8 cellular contexts compared by ENCODE assay signal in the genomic region with DNA sequence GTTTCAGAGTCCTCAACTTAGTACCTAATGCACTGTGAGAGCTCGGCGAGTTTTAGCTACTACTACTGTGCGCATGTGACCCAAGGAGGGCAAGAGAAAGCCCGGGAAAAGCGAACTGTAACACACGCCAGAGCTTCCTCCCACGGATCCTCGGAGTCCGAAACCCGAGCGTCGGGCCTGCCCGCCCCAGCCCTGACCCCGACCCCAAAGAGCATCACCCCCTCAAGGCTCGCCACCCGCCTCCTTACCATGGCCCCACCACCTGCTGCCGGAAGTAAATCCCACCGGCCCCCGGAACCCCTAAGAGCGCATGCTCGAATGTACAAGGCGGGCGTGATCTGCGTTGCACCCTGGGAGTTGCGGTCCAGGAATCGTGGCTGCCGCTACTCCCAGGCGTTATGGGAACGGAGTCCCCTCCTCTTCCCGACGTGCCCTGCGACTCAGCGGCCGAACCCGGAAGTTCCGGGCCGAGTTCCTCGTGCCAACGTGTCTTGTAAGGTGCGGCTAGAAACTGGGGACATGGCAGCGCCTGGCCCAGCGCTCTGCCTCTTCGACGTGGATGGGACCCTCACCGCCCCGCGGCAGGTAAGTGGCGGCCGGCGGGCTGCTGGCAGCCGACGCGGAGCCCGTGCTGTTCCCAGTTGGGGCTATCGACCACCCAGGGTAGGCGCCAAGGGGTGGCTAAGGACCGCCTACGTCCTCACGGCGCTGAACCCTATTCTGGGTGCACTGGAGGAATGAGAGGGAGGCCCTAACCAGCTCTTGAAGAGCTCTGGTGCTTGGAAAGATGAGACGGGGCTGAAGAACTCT. TPM values are rescaled to one million over a fixed set of nuclear protein-coding genes. Genes with fewer than 3 reads are reported as not detected.
A peak's percentile ranks its signal among the peaks of the same experiment; 100 is the strongest.
DNase-seq lines count a peak whose midpoint lies in the region; ATAC-seq and TF ChIP-seq lines count a peak whose summit lies in the region.

TSS of gene PMM2 (plus strand) at position 476 of the 810 bp plus-strand sequence. CDS start at position 520, 44 bp downstream.
A gene with protein sequence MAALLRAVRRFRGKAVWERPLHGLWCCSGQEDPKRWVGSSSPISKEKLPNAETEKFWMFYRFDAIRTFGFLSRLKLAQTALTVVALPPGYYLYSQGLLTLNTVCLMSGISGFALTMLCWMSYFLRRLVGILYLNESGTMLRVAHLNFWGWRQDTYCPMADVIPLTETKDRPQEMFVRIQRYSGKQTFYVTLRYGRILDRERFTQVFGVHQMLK (minus strand): TSS at position 276 of the 810 bp plus-strand sequence. CDS start 25 bp downstream, at position 251.

- DNase-seq in COLO668 (lab: John Stamatoyannopoulos, UW; ENCODE audit: unreplicated experiment), result peak; percentile 95
- peak; percentile 95 for DNase-seq in GM20000 (ENCODE audit: low spot score)
- DNase-seq in HS-5 (ENCODE audit: low read depth), result peak; percentile 86
- DNase-seq in NK-92 (lab: John Stamatoyannopoulos, UW; ENCODE audit: unreplicated experiment), result peak; percentile 85
- DNase-seq in activated CD8-positive, alpha-beta memory T cell treated with anti-CD3 and anti-CD28 coated beads for 1 hour (ENCODE audit: extremely low read depth in 1 of 2, low read depth in 1 of 2), result peak; percentile 87 to 88
- DNase-seq in effector CD8-positive, alpha-beta T cell (lab: John Stamatoyannopoulos, UW), result peak; percentile 93
- DNase-seq in lung (ENCODE audit: low spot score), result peak; percentile 96
- peak; percentile 91 to 95 (median 94) for DNase-seq in stimulated activated CD4-positive, alpha-beta T cell treated with anti-CD3 and anti-CD28 coated beads, TNF-alpha, amount 100 ng/mL, for 24 hours (ENCODE audit: low read depth in 3 of 3)

- peak within 1 kb of the TSS; percentile 97 for H3K4me3 ChIP-seq in lung

- H3K27ac ChIP-seq in lung (ENCODE audit: low read depth in 1 of 2, low read length in 1 of 2), result peak within 1 kb of the TSS; percentile 89 to 90

- TF ChIP-seq CTCF in GM20000 (IDR thresholded peaks at IDR 0.05; ENCODE audit: extremely low read depth, missing control alignments) (no peak), lung (IDR thresholded peaks at IDR 0.05; ENCODE audit: control extremely low read depth, extremely low read depth) (no peak)

- H3K4me1 ChIP-seq in lung (ENCODE audit: control insufficient read depth in 2 of 2, insufficient read depth in 2 of 2, low read length in 2 of 2), result peaks cover 9 to 13% of the 10 kb centered on the region in 2 donors

- peak; percentile 97 for ATAC-seq in lung (ENCODE audit: insufficient read depth, low FRiP score)

- H3K36me3 ChIP-seq in lung (ENCODE audit: control insufficient read depth in 2 of 2, insufficient read depth in 2 of 2, low read length in 2 of 2), result peaks cover 5 to 9% of the 10 kb centered on the region in 2 donors

- H3K27me3 ChIP-seq in lung (ENCODE audit: control insufficient read depth, insufficient read depth), result no peaks in the 10 kb centered on the region

- WGBS in lung, 2 donors, result 1% methylated on average over 56 to 61 of the region's 61 CpGs

- no peaks in the 10 kb centered on the region for H3K9me3 ChIP-seq in lung (ENCODE audit: control insufficient read depth in 2 of 2, insufficient read depth in 1 of 2, low read length in 1 of 2)

RNA-seq across cellular contexts. Expression of gene PMM2, which starts in this region (rescaled TPM):
- total RNA-seq in lung, result 10 to 100 TPM; 27.1 to 40.0 TPM
- 10 to 100 TPM; 30.6 to 33.4 TPM for polyA plus RNA-seq in lung

RNA-seq across cellular contexts. Expression of the second gene that starts in this region (rescaled TPM):
- 10 to 100 TPM in 1 of 2 donors, 1 to 10 TPM in 1; 6.9 to 10.7 TPM for total RNA-seq in lung
- polyA plus RNA-seq in lung, result 1 to 10 TPM; 6.5 to 9.5 TPM

Comparison
In these comparisons a context has a peak if more than half of its experiments do, and no peak if none do; other contexts are left out.
1. Peak in every context shown above with its lines: DNase-seq, ATAC-seq, H3K4me3 ChIP-seq and H3K27ac ChIP-seq.